Comparison of ENCODE assay signal across 19 cellular contexts in genomic region chrY:13440811-13441210, GRCh38.
"Had no signal": no experiment of that assay in that cellular context is flagged by ENCODE, and none has a peak within 500 bp of the region (broad histone marks: within the 10 kb centered on the region; RNA-seq: fewer than 3 reads in every experiment).

No MANE protein-coding gene starts in this region.

- ATAC-seq: activated CD4-positive, alpha-beta T cell treated with anti-CD3 and anti-CD28 coated beads for 36 hours; activated CD8-positive, alpha-beta memory T cell treated with anti-CD3 and anti-CD28 coated beads, Interleukin-2, amount 10 ng/mL, durations not matched to agents 7 days and 5 days had no signal

- H3K4me3 ChIP-seq: cardiac muscle cell, colonic mucosa had no signal

- DNase-seq: activated CD4-positive, alpha-beta T cell treated with anti-CD3 and anti-CD28 coated beads for 36 hours; activated CD8-positive, alpha-beta memory T cell treated with anti-CD3 and anti-CD28 coated beads, Interleukin-2, amount 10 ng/mL, durations not matched to agents 7 days and 5 days; activated effector memory CD4-positive, alpha-beta T cell treated with Interleukin-2 at 50 U/mL for 16 hours; activated naive CD4-positive, alpha-beta T cell; activated T-cell treated with anti-CD3 and anti-CD28 coated beads, Interleukin-2, amount 50 U/mL, for 24 hours; amygdala; cerebellar nuclear complex; colonic mucosa; NCI-H1092; NCI-H1417; NCI-H1694 treated with DMSO at 0.1 percent for 48 hours; NCI-H2029 treated with DMSO at 0.1 percent for 48 hours; NCI-H345; NCI-H510A; NCI-H526 treated with DMSO at 0.1 percent for 48 hours; NCI-H82; SIG-M5; T-helper 2 cell had no signal
